In the genomic region with DNA sequence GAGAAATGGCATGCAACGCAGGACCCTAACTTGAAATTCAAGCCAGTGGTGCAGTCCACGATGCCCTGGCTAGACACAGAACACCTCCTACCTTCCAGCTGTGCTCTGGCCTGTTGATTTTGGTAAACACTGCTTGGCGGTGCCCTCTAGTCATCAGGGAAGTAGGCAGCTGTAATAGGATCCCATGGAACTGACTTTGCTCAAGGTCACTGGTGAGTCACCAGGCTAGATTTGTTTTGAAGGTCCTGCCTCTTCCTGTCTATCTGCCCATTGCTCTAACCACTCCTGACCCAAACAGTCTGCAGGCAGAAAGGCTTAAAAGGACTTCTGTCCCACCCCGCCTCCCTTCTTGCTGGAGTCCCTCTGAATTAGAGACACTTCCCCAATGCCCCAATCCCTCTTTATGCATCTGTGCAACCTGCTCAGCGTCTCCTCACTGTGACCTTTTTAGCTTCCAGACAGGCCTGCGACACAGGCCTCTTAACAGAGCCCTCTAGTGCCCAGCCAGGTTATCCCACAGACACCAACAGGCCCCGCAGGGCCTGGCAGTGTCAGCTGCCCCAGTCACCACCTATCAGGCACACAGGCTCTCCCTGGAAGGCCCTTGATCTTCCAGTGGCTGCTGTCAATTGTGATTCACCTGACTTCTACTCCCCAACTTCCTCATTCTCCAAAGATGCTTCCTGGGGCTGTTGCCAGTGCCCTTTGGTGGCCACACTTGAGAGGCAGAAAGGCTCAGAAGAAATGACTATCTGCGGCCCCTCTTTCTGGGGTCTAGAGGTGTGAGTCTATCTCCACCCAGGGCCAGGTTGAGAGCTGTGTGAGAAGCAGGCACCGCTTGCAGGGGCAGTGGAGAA, we compare ENCODE assay signal across 1 cellular context.
A peak's percentile ranks its signal among the peaks of the same experiment; 100 is the strongest.
TF ChIP-seq lines count a peak whose summit lies in the region.

No MANE protein-coding gene starts in this region.

TF ChIP-seq in HepG2, 621 proteins besides CTCF, POLR2A, EP300 and RAD21 (continued from another document and continues in another):
- TF ChIP-seq ZNF670 (CRISPR knock-in tag; IDR thresholded peaks at IDR 0.05; ENCODE audit: borderline replicate concordance), result peak; percentile 83
- TF ChIP-seq ARHGAP35 (CRISPR knock-in tag; IDR thresholded peaks at IDR 0.05; ENCODE audit: borderline replicate concordance), result 0 out of 2 replicates have a peak, but pooled peaks have one; percentile 10
- peak; percentile 77; the same call in 1 of the 2 replicates for TF ChIP-seq YEATS2 (CRISPR knock-in tag; IDR thresholded peaks at IDR 0.05; ENCODE audit: borderline replicate concordance)
- TF ChIP-seq, protein P1, sequence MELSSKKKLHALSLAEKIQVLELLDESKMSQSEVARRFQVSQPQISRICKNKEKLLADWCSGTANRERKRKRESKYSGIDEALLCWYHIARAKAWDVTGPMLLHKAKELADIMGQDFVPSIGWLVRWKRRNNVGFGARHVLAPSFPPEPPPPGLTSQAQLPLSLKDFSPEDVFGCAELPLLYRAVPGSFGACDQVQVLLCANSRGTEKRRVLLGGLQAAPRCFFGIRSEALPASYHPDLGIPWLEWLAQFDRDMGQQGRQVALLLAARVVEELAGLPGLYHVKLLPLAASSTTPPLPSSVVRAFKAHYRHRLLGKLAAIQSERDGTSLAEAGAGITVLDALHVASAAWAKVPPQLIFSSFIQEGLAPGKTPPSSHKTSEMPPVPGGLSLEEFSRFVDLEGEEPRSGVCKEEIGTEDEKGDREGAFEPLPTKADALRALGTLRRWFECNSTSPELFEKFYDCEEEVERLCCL (CRISPR knock-in tag; IDR thresholded peaks at IDR 0.05; ENCODE audit: borderline replicate concordance), result no peak
- TF ChIP-seq, protein P2, sequence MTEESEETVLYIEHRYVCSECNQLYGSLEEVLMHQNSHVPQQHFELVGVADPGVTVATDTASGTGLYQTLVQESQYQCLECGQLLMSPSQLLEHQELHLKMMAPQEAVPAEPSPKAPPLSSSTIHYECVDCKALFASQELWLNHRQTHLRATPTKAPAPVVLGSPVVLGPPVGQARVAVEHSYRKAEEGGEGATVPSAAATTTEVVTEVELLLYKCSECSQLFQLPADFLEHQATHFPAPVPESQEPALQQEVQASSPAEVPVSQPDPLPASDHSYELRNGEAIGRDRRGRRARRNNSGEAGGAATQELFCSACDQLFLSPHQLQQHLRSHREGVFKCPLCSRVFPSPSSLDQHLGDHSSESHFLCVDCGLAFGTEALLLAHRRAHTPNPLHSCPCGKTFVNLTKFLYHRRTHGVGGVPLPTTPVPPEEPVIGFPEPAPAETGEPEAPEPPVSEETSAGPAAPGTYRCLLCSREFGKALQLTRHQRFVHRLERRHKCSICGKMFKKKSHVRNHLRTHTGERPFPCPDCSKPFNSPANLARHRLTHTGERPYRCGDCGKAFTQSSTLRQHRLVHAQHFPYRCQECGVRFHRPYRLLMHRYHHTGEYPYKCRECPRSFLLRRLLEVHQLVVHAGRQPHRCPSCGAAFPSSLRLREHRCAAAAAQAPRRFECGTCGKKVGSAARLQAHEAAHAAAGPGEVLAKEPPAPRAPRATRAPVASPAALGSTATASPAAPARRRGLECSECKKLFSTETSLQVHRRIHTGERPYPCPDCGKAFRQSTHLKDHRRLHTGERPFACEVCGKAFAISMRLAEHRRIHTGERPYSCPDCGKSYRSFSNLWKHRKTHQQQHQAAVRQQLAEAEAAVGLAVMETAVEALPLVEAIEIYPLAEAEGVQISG (CRISPR knock-in tag; IDR thresholded peaks at IDR 0.05), result peak; percentile 85
- TF ChIP-seq, protein P3, sequence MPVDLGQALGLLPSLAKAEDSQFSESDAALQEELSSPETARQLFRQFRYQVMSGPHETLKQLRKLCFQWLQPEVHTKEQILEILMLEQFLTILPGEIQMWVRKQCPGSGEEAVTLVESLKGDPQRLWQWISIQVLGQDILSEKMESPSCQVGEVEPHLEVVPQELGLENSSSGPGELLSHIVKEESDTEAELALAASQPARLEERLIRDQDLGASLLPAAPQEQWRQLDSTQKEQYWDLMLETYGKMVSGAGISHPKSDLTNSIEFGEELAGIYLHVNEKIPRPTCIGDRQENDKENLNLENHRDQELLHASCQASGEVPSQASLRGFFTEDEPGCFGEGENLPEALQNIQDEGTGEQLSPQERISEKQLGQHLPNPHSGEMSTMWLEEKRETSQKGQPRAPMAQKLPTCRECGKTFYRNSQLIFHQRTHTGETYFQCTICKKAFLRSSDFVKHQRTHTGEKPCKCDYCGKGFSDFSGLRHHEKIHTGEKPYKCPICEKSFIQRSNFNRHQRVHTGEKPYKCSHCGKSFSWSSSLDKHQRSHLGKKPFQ (CRISPR knock-in tag; IDR thresholded peaks at IDR 0.05; ENCODE audit: insufficient replicate concordance), result peak; percentile 71
- peak; percentile 39; the same call in 1 of the 2 replicates for TF ChIP-seq ZBTB7B (CRISPR knock-in tag; IDR thresholded peaks at IDR 0.05)
- TF ChIP-seq SP4 (CRISPR knock-in tag; IDR thresholded peaks at IDR 0.05), result peak; percentile 81
- no peak for TF ChIP-seq ZNF747 (CRISPR knock-in tag; IDR thresholded peaks at IDR 0.05; ENCODE audit: borderline replicate concordance)
- peak; percentile 50; the same call in 1 of the 2 replicates for TF ChIP-seq HIVEP1 (CRISPR knock-in tag; IDR thresholded peaks at IDR 0.05)
- TF ChIP-seq CAMTA2 (CRISPR knock-in tag; IDR thresholded peaks at IDR 0.05; ENCODE audit: borderline replicate concordance), result 0 out of 2 replicates have a peak, but pooled peaks have one; percentile 60
- TF ChIP-seq, protein P4, sequence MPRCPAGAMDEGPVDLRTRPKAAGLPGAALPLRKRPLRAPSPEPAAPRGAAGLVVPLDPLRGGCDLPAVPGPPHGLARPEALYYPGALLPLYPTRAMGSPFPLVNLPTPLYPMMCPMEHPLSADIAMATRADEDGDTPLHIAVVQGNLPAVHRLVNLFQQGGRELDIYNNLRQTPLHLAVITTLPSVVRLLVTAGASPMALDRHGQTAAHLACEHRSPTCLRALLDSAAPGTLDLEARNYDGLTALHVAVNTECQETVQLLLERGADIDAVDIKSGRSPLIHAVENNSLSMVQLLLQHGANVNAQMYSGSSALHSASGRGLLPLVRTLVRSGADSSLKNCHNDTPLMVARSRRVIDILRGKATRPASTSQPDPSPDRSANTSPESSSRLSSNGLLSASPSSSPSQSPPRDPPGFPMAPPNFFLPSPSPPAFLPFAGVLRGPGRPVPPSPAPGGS (CRISPR knock-in tag; IDR thresholded peaks at IDR 0.05), result no peak
- peak; percentile 65; the same call in 1 of the 2 replicates for TF ChIP-seq MXD4 (CRISPR knock-in tag; IDR thresholded peaks at IDR 0.05)
- peak; percentile 79 for TF ChIP-seq MIXL1 (CRISPR knock-in tag; IDR thresholded peaks at IDR 0.05)
- TF ChIP-seq, protein P5, sequence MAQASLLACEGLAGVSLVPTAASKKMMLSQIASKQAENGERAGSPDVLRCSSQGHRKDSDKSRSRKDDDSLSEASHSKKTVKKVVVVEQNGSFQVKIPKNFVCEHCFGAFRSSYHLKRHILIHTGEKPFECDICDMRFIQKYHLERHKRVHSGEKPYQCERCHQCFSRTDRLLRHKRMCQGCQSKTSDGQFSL (CRISPR knock-in tag; IDR thresholded peaks at IDR 0.05), result no peak
- TF ChIP-seq, protein P6, sequence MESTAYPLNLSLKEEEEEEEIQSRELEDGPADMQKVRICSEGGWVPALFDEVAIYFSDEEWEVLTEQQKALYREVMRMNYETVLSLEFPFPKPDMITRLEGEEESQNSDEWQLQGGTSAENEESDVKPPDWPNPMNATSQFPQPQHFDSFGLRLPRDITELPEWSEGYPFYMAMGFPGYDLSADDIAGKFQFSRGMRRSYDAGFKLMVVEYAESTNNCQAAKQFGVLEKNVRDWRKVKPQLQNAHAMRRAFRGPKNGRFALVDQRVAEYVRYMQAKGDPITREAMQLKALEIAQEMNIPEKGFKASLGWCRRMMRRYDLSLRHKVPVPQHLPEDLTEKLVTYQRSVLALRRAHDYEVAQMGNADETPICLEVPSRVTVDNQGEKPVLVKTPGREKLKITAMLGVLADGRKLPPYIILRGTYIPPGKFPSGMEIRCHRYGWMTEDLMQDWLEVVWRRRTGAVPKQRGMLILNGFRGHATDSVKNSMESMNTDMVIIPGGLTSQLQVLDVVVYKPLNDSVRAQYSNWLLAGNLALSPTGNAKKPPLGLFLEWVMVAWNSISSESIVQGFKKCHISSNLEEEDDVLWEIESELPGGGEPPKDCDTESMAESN (CRISPR knock-in tag; conservative IDR thresholded peaks at IDR 0.05), result no peak; the same call in 1 of the 2 replicates
- TF ChIP-seq ZNF367 (CRISPR knock-in tag; IDR thresholded peaks at IDR 0.05; ENCODE audit: borderline replicate concordance), result no peak
- no peak for TF ChIP-seq MAZ (IDR thresholded peaks at IDR 0.05; ENCODE audit: borderline replicate concordance, low read depth, low read length)
- no peak for TF ChIP-seq MAZ (CRISPR knock-in tag; IDR thresholded peaks at IDR 0.05; ENCODE audit: low read depth)
- TF ChIP-seq, protein P7, sequence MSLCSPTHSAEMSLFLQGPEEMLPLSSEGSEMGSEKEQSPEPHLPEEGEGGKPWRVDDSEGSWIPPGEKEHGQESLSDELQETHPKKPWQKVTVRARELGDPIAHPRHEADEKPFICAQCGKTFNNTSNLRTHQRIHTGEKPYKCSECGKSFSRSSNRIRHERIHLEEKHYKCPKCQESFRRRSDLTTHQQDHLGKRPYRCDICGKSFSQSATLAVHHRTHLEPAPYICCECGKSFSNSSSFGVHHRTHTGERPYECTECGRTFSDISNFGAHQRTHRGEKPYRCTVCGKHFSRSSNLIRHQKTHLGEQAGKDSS (CRISPR knock-in tag; IDR thresholded peaks at IDR 0.05; ENCODE audit: borderline replicate concordance, low read depth), result peak; percentile 29; the same call in 1 of the 2 replicates
- TF ChIP-seq ZNF264 (CRISPR knock-in tag; IDR thresholded peaks at IDR 0.05), result peak; percentile 32; the same call in 1 of the 2 replicates
- peak; percentile 92 for TF ChIP-seq FOXK1 (CRISPR knock-in tag; IDR thresholded peaks at IDR 0.05; ENCODE audit: borderline replicate concordance, low read depth)
- peak; percentile 66; the same call in 1 of the 2 replicates for TF ChIP-seq ZBTB8A (CRISPR knock-in tag; IDR thresholded peaks at IDR 0.05; ENCODE audit: borderline replicate concordance, low read depth)
- TF ChIP-seq, protein P8, sequence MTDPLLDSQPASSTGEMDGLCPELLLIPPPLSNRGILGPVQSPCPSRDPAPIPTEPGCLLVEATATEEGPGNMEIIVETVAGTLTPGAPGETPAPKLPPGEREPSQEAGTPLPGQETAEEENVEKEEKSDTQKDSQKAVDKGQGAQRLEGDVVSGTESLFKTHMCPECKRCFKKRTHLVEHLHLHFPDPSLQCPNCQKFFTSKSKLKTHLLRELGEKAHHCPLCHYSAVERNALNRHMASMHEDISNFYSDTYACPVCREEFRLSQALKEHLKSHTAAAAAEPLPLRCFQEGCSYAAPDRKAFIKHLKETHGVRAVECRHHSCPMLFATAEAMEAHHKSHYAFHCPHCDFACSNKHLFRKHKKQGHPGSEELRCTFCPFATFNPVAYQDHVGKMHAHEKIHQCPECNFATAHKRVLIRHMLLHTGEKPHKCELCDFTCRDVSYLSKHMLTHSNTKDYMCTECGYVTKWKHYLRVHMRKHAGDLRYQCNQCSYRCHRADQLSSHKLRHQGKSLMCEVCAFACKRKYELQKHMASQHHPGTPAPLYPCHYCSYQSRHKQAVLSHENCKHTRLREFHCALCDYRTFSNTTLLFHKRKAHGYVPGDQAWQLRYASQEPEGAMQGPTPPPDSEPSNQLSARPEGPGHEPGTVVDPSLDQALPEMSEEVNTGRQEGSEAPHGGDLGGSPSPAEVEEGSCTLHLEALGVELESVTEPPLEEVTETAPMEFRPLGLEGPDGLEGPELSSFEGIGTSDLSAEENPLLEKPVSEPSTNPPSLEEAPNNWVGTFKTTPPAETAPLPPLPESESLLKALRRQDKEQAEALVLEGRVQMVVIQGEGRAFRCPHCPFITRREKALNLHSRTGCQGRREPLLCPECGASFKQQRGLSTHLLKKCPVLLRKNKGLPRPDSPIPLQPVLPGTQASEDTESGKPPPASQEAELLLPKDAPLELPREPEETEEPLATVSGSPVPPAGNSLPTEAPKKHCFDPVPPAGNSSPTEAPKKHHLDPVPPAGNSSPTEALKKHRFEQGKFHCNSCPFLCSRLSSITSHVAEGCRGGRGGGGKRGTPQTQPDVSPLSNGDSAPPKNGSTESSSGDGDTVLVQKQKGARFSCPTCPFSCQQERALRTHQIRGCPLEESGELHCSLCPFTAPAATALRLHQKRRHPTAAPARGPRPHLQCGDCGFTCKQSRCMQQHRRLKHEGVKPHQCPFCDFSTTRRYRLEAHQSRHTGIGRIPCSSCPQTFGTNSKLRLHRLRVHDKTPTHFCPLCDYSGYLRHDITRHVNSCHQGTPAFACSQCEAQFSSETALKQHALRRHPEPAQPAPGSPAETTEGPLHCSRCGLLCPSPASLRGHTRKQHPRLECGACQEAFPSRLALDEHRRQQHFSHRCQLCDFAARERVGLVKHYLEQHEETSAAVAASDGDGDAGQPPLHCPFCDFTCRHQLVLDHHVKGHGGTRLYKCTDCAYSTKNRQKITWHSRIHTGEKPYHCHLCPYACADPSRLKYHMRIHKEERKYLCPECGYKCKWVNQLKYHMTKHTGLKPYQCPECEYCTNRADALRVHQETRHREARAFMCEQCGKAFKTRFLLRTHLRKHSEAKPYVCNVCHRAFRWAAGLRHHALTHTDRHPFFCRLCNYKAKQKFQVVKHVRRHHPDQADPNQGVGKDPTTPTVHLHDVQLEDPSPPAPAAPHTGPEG (CRISPR knock-in tag; IDR thresholded peaks at IDR 0.05), result peak; percentile 17; the same call in 1 of the 2 replicates
- no peak; the same call in 1 of the 2 replicates for TF ChIP-seq ZNF772 (CRISPR knock-in tag; IDR thresholded peaks at IDR 0.05)
- TF ChIP-seq NR2F2 (IDR thresholded peaks at IDR 0.05; ENCODE audit: borderline replicate concordance, low read depth), result peak; percentile 67; the same call in 1 of the 2 replicates
- TF ChIP-seq NRL (CRISPR knock-in tag; IDR thresholded peaks at IDR 0.05; ENCODE audit: borderline replicate concordance), result no peak
- TF ChIP-seq AGO2 (optimal IDR thresholded peaks at IDR 0.05; ENCODE audit: low read depth, low read length), result peak; percentile 35
- TF ChIP-seq ZNF530 (CRISPR knock-in tag; IDR thresholded peaks at IDR 0.05; ENCODE audit: low read depth), result no peak
- TF ChIP-seq ZNF652 (CRISPR knock-in tag; IDR thresholded peaks at IDR 0.05; ENCODE audit: borderline replicate concordance, low read depth), result no peak
- TF ChIP-seq ZNF607 (CRISPR knock-in tag; IDR thresholded peaks at IDR 0.05; ENCODE audit: borderline replicate concordance), result no peak; the same call in 1 of the 2 replicates
- TF ChIP-seq, protein P9, sequence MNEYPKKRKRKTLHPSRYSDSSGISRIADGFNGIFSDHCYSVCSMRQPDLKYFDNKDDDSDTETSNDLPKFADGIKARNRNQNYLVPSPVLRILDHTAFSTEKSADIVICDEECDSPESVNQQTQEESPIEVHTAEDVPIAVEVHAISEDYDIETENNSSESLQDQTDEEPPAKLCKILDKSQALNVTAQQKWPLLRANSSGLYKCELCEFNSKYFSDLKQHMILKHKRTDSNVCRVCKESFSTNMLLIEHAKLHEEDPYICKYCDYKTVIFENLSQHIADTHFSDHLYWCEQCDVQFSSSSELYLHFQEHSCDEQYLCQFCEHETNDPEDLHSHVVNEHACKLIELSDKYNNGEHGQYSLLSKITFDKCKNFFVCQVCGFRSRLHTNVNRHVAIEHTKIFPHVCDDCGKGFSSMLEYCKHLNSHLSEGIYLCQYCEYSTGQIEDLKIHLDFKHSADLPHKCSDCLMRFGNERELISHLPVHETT (CRISPR knock-in tag; conservative IDR thresholded peaks at IDR 0.05), result no peak; the same call in 1 of the 2 replicates
- no peak for TF ChIP-seq ZNF251 (CRISPR knock-in tag; IDR thresholded peaks at IDR 0.05)
- peak; percentile 33; the same call in 1 of the 2 replicates for TF ChIP-seq ZNF343 (CRISPR knock-in tag; IDR thresholded peaks at IDR 0.05)
- TF ChIP-seq ZNF333 (CRISPR knock-in tag; IDR thresholded peaks at IDR 0.05; ENCODE audit: borderline replicate concordance), result no peak
- TF ChIP-seq HMG20A (CRISPR knock-in tag; IDR thresholded peaks at IDR 0.05; ENCODE audit: borderline replicate concordance), result peak; percentile 88; the same call in 1 of the 2 replicates
